In genomic region chr6:83198486-83199172, GRCh38 we compare ENCODE assay signal across 18 cellular contexts. TPM values are rescaled to one million over a fixed set of nuclear protein-coding genes. Genes with fewer than 3 reads are reported as not detected.
DNase-seq lines count a peak whose midpoint lies in the region; ATAC-seq, FAIRE-seq and TF ChIP-seq lines count a peak whose summit lies in the region.
"Had no signal": no experiment of that assay in that cellular context is flagged by ENCODE, and none has a peak within 500 bp of the region (broad histone marks: within the 10 kb centered on the region; RNA-seq: fewer than 3 reads in every experiment).

No MANE protein-coding gene starts in this region.

- H3K9ac ChIP-seq in H1 (replicated peaks in 1 of 4; ENCODE audit: extremely low read depth in 1 of 4, low read depth in 3 of 4, low read length in 3 of 4), result no peak overlapping the region

- H2BK120ac ChIP-seq in H1 (replicated peaks; ENCODE audit: low read depth, low read length), result no peak overlapping the region

- no peak for ATAC-seq in HG03196 (IDR thresholded peaks at IDR 0.05; ENCODE audit: unreplicated experiment)
- no peak for ATAC-seq in HG03095 (IDR thresholded peaks at IDR 0.05; ENCODE audit: unreplicated experiment)
- ATAC-seq: heart left ventricle; natural killer cell treated with Interleukin-12 subunit alpha and Interleukin-12 subunit beta and Interleukin-15 and Interleukin-18, amount 100 ng/mL, for 72 hours had no signal

- no peak overlapping the region for H2AK5ac ChIP-seq in H1 (ENCODE audit: low read depth, low read length)

- no peak overlapping the region for H2BK12ac ChIP-seq in H1 (ENCODE audit: low read depth, low read length)

- H3K27me3 Mint-ChIP-seq in progenitor cell of endocrine pancreas, result no peaks in the 10 kb centered on the region
- H3K27me3 Mint-ChIP-seq: IgD-negative memory B cell; stimulated activated naive B cell treated with anti-CD40 and anti-IgM and Interleukin-4, amounts not matched to agents 10 μg/mL and 1 μg/mL and 100 μg/mL, for 72 hours had no signal

- no peak overlapping the region for H3K4me3 Mint-ChIP-seq in progenitor cell of endocrine pancreas (ENCODE audit: low read depth)
- H3K4me3 Mint-ChIP-seq: natural killer cell treated with Interleukin-12 subunit alpha and Interleukin-12 subunit beta and Interleukin-15 and Interleukin-18, amount 100 ng/mL, for 72 hours; stimulated activated naive B cell treated with anti-CD40 and anti-IgM and Interleukin-4, amounts not matched to agents 10 μg/mL and 1 μg/mL and 100 μg/mL, for 72 hours had no signal

- no peak overlapping the region for H4K91ac ChIP-seq in H1 (replicated peaks; ENCODE audit: insufficient read length, low read length)

- DNase-seq in EH (ENCODE audit: low read depth) (peak; percentile 80), M059J (ENCODE audit: low read depth) (peak; percentile 77), H1 (ENCODE audit: low read depth in 1 of 2, low spot score in 2 of 2) (no peak), progenitor cell of endocrine pancreas (ENCODE audit: low spot score, unreplicated experiment) (no peak), 8988T (no peak)
- DNase-seq: heart left ventricle; NCI-H2081 treated with DMSO at 0.1 percent for 48 hours; NCI-H526 treated with DMSO at 0.1 percent for 48 hours; stimulated activated CD4-positive, alpha-beta T cell treated with anti-CD3 and anti-CD28 coated beads, Interleukin-12 subunit alpha, Interleukin-12 subunit beta, amount 100 ng/mL, for 4 hours; stimulated activated naive B cell treated with anti-CD40 and anti-IgM and Interleukin-4, amounts not matched to agents 10 μg/mL and 1 μg/mL and 100 μg/mL, for 72 hours; transverse colon had no signal

- H3K23me2 ChIP-seq in H1 (ENCODE audit: low read depth, low read length), result peaks cover 4% of the 10 kb centered on the region

- H3K4me2 ChIP-seq in H1 (ENCODE audit: insufficient read depth in 1 of 2, low read depth in 2 of 2, low read length in 2 of 2), result no peak overlapping the region

- no peak for FAIRE-seq in H1 (lab: Jason Lieb, UNC)
- FAIRE-seq: keratinocyte had no signal

- TF ChIP-seq CTCF in H1 (IDR thresholded peaks at IDR 0.05; ENCODE audit: control extremely low read depth in 1 of 3, insufficient read depth in 1 of 3, low read depth in 1 of 3, low read length in 3 of 3) (no peak), progenitor cell of endocrine pancreas (IDR thresholded peaks at IDR 0.05; ENCODE audit: unreplicated experiment) (no peak)

- H2BK5ac ChIP-seq in H1 (ENCODE audit: low read depth, low read length), result no peak overlapping the region

- H3K4ac ChIP-seq in H1 (replicated peaks; ENCODE audit: insufficient read length, low read depth, low read length), result no peak overlapping the region

- no peaks in the 10 kb centered on the region for H3K27me3 ChIP-seq in H1 (replicated peaks in 1 of 4; ENCODE audit: control insufficient read depth in 3 of 4, extremely low read depth in 1 of 4, insufficient read depth in 3 of 4, low read length in 3 of 4)
- H3K27me3 ChIP-seq: ascending aorta, esophagus muscularis mucosa, heart left ventricle, transverse colon had no signal

- H3K18ac ChIP-seq in H1 (ENCODE audit: extremely low read depth, low read length), result no peak overlapping the region

- H4K20me1 ChIP-seq in H1 (replicated peaks in 1 of 2; ENCODE audit: control insufficient read depth in 1 of 2, insufficient read depth in 2 of 2, low read length in 2 of 2), result no peaks in the 10 kb centered on the region

- no peak for TF ChIP-seq RAD21 in H1 (IDR thresholded peaks at IDR 0.05 in 1 of 2, conservative IDR thresholded peaks at IDR 0.05 in 1 of 2; ENCODE audit: low read depth in 2 of 2, low read length in 2 of 2)

- H4K8ac ChIP-seq in H1 (ENCODE audit: extremely low read depth, insufficient read depth, low read length), result no peak overlapping the region

- H4K5ac ChIP-seq in H1 (ENCODE audit: insufficient read length, low read depth, low read length), result no peak overlapping the region

- peaks cover 8% of the 10 kb centered on the region for H3K36me3 Mint-ChIP-seq in progenitor cell of endocrine pancreas (ENCODE audit: insufficient read depth)
- H3K36me3 Mint-ChIP-seq: IgD-negative memory B cell; natural killer cell treated with Interleukin-12 subunit alpha and Interleukin-12 subunit beta and Interleukin-15 and Interleukin-18, amount 100 ng/mL, for 72 hours had no signal

- H3K4me1 ChIP-seq in H1 (replicated peaks in 1 of 4; ENCODE audit: control insufficient read depth in 3 of 4, insufficient read depth in 4 of 4, low read length in 3 of 4), result no peaks in the 10 kb centered on the region

- H3K9me3 ChIP-seq in H1 (ENCODE audit: insufficient read depth in 2 of 2, low read depth in 1 of 2, low read length in 1 of 2), result no peaks in the 10 kb centered on the region
- H3K9me3 ChIP-seq: ascending aorta, esophagus muscularis mucosa, heart left ventricle, transverse colon had no signal

- no peak overlapping the region for H3K23ac ChIP-seq in H1 (ENCODE audit: insufficient read length)

- no peak for TF ChIP-seq POLR2A in H1 (IDR thresholded peaks at IDR 0.05; ENCODE audit: control extremely low read depth in 1 of 2, low read depth in 2 of 2, low read length in 2 of 2)

- no peak overlapping the region for H2AFZ ChIP-seq in H1 (ENCODE audit: low read length)

- POLR2A ChIA-PET in H1 (lab: Charles Lee; ENCODE audit: partially characterized antibody), result no interaction called here

- no peak overlapping the region for H3K27ac ChIP-seq in H1 (ENCODE audit: low read depth, low read length)
- H3K27ac ChIP-seq: esophagus muscularis mucosa, heart left ventricle, transverse colon had no signal

- H3K56ac ChIP-seq in H1 (replicated peaks; ENCODE audit: insufficient read length, low read depth, low read length), result no peak overlapping the region

- H3K36me3 ChIP-seq in H1 (ENCODE audit: control insufficient read depth in 2 of 4, insufficient read depth in 4 of 4, low read length in 3 of 4), result peaks cover 0 to 7% (median 0%) of the 10 kb centered on the region in 4 experiments; a peak in 4 of 8 replicates
- H3K36me3 ChIP-seq: ascending aorta, transverse colon had no signal

- H3K9me3 Mint-ChIP-seq in progenitor cell of endocrine pancreas (ENCODE audit: low read depth), result peaks cover 6% of the 10 kb centered on the region
- H3K9me3 Mint-ChIP-seq: IgD-negative memory B cell; natural killer cell treated with Interleukin-12 subunit alpha and Interleukin-12 subunit beta and Interleukin-15 and Interleukin-18, amount 100 ng/mL, for 72 hours; stimulated activated naive B cell treated with anti-CD40 and anti-IgM and Interleukin-4, amounts not matched to agents 10 μg/mL and 1 μg/mL and 100 μg/mL, for 72 hours had no signal

- H3K4me1 Mint-ChIP-seq in progenitor cell of endocrine pancreas (ENCODE audit: low read depth), result peaks cover 27% of the 10 kb centered on the region

- H3K14ac ChIP-seq in H1 (ENCODE audit: insufficient read length), result no peak overlapping the region

- TF ChIP-seq EP300 in H1 (IDR thresholded peaks at IDR 0.05; ENCODE audit: borderline replicate concordance in 1 of 2, low read depth in 2 of 2, low read length in 2 of 2), result no peak

- no peaks in the 10 kb centered on the region for H3K79me1 ChIP-seq in H1 (ENCODE audit: low read depth, low read length)

- no peaks in the 10 kb centered on the region for H3K79me2 ChIP-seq in H1 (ENCODE audit: control insufficient read depth in 1 of 2, insufficient read depth in 2 of 2, low read length in 2 of 2)

- 90% methylated on average over 4 of the region's 4 CpGs; no CpG with 5 or more reads in 1 of the 2 experiments for WGBS in H1 (ENCODE audit: extremely low coverage in 1 of 2, insufficient coverage in 1 of 2, insufficient read length in 1 of 2, insufficient replicate concordance in 2 of 2, low coverage in 1 of 2, low lambda C conversion rate in 2 of 2, missing lambda C conversion rate in 1 of 2), 2 experiments

- H3K27ac Mint-ChIP-seq in progenitor cell of endocrine pancreas, result peak overlapping the region; percentile 29
- H3K27ac Mint-ChIP-seq: IgD-negative memory B cell; natural killer cell treated with Interleukin-12 subunit alpha and Interleukin-12 subunit beta and Interleukin-15 and Interleukin-18, amount 100 ng/mL, for 72 hours; stimulated activated naive B cell treated with anti-CD40 and anti-IgM and Interleukin-4, amounts not matched to agents 10 μg/mL and 1 μg/mL and 100 μg/mL, for 72 hours had no signal

- H2BK20ac ChIP-seq in H1 (ENCODE audit: low read length), result 0 out of 2 replicates have a peak overlapping the region, but pooled peaks have one; percentile 36

- H2BK15ac ChIP-seq in H1 (ENCODE audit: low read length), result no peak overlapping the region

- no peak overlapping the region for H3K4me3 ChIP-seq in H1 (ENCODE audit: extremely low read depth in 1 of 4, insufficient read depth in 2 of 4, low read depth in 3 of 4, low read length in 4 of 4)
- H3K4me3 ChIP-seq: ascending aorta, esophagus muscularis mucosa, heart left ventricle, transverse colon had no signal

- CTCF ChIA-PET in H1 (lab: Charles Lee; ENCODE audit: partially characterized antibody), result interaction anchor here (0.6 to 8.9 kb wide), 6 partner anchors 17 to 317 kb away, joined by 3 to 42 read pairs (median 4); partner anchors contain the start of gene DOP1A

TF ChIP-seq in H1, 55 proteins besides CTCF, POLR2A, EP300 and RAD21 (continues in another document):
- TF ChIP-seq SIRT6 (IDR thresholded peaks at IDR 0.05; ENCODE audit: low read length), result no peak

RNA-seq across cellular contexts. Expression of gene RWDD2A, which starts 5.5 kb away (rescaled TPM):
- total RNA-seq in M059J (2014; rRNA removed; shearing (Covaris generic)), result 1.9 and 5.1 TPM in 2 replicates
- total RNA-seq in H1 (2021; fragmentation: NEBNext Ultra II Directional; extraction: Animal tissue kit (Norgen Biotek cat#: 25700)), result 3.3 and 3.6 TPM in 2 replicates
- 1.5 and 2.1 TPM in 2 replicates for polyA plus RNA-seq in H1 (2011; rRNA removed)
- 3.0 TPM for polyA plus RNA-seq in H1 (2011; cell fraction: cytosol; rRNA removed)
- polyA plus RNA-seq in H1 (2011; cell fraction: nucleus; rRNA removed), result 1.7 TPM
- 2.6 to 3.6 TPM (median 3.2 TPM) in 4 replicates for polyA plus RNA-seq in H1 (2012, experiment 1 of 2)
- 0.34 TPM for polyA plus RNA-seq in H1 (2012, experiment 2 of 2)
- 3.0 TPM for polyA plus RNA-seq in H1 (2013, experiment 1 of 2)
- polyA plus RNA-seq in H1 (2013, experiment 2 of 2), result 2.8 TPM
- 4.1 and 4.6 TPM in 2 replicates for polyA minus RNA-seq in H1 (2011; rRNA and poly(A)+ RNA removed)
- 1.6 TPM for polyA minus RNA-seq in H1 (2011; cell fraction: cytosol; rRNA and poly(A)+ RNA removed)
- 4.5 TPM for polyA minus RNA-seq in H1 (2011; cell fraction: nucleus; rRNA and poly(A)+ RNA removed)
- 7.1 and 7.6 TPM in 2 replicates for total RNA-seq in progenitor cell of endocrine pancreas

RNA-seq across cellular contexts. Expression of gene PGM3, which starts 5.6 kb away (rescaled TPM):
- 77.2 and 90.9 TPM in 2 replicates for total RNA-seq in M059J (2014; rRNA removed; shearing (Covaris generic))
- total RNA-seq in H1 (2021; fragmentation: NEBNext Ultra II Directional; extraction: Animal tissue kit (Norgen Biotek cat#: 25700)), result 55.2 and 60.5 TPM in 2 replicates
- polyA plus RNA-seq in H1 (2011; rRNA removed), result 6.5 and 14.5 TPM in 2 replicates
- polyA plus RNA-seq in H1 (2011; cell fraction: cytosol; rRNA removed), result 18.2 TPM
- polyA plus RNA-seq in H1 (2011; cell fraction: nucleus; rRNA removed), result 20.7 TPM
- 42.1 to 73.9 TPM (median 44.2 TPM) in 4 replicates for polyA plus RNA-seq in H1 (2012, experiment 1 of 2)
- 3.9 TPM for polyA plus RNA-seq in H1 (2012, experiment 2 of 2)
- polyA plus RNA-seq in H1 (2013, experiment 1 of 2), result 24.3 TPM
- polyA plus RNA-seq in H1 (2013, experiment 2 of 2), result 21.1 TPM
- 114 and 137 TPM in 2 replicates for polyA minus RNA-seq in H1 (2011; rRNA and poly(A)+ RNA removed)
- 33.1 TPM for polyA minus RNA-seq in H1 (2011; cell fraction: cytosol; rRNA and poly(A)+ RNA removed)
- 85.6 TPM for polyA minus RNA-seq in H1 (2011; cell fraction: nucleus; rRNA and poly(A)+ RNA removed)
- total RNA-seq in progenitor cell of endocrine pancreas, result 62.3 and 64.4 TPM in 2 replicates

Comparison
In these comparisons a context has a peak if more than half of its experiments do, and no peak if none do; other contexts are left out.
1. DNase-seq: peak in EH (single experiment) and M059J (single experiment); none in H1 (0 of 2), progenitor cell of endocrine pancreas (single experiment) and 8988T (single experiment).